ENCODE assay signal across 1 cellular context in the genomic region with DNA sequence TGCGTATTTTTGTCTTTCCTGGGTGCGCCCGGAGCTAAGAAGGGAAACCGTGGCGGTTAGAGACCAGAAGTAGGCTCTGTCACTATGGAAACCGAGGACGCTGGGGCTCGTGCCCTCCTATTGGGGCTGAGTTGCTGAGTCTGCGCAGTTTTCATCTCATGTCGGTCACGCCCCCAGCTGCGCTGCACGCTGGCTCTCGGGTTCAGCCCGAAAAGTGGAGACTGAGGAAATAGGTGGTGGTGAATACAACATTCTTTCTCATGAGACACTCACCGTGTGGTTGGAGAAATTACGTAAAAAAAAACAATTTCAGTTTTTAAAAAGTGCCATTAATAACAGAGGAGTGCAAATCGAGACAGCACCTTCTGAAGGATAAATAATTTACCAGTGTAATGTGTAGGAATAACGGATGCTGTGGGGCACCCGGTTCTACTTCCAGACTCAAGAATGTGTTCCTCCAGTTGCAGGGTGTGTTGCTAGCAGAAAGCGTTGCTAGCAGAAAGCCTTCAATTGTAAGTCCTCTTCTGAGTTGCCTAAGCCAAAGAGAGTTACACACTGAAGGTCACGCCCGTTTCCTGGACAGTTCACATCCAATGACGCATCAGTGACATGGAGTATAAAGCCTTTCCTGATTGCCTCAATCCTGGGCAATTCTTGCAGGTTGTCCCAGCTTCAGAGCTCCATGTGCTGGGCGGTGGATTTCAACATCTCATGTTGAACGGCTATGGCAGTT.
TF ChIP-seq lines count a peak whose summit lies in the region.

No MANE protein-coding gene starts in this region.

TF ChIP-seq in IMR-90, 13 proteins besides CTCF, POLR2A, EP300 and RAD21 (continued from another document):
- TF ChIP-seq, protein P1, sequence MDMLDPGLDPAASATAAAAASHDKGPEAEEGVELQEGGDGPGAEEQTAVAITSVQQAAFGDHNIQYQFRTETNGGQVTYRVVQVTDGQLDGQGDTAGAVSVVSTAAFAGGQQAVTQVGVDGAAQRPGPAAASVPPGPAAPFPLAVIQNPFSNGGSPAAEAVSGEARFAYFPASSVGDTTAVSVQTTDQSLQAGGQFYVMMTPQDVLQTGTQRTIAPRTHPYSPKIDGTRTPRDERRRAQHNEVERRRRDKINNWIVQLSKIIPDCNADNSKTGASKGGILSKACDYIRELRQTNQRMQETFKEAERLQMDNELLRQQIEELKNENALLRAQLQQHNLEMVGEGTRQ (IDR thresholded peaks at IDR 0.05; ENCODE audit: low read depth, low read length), result peak; percentile 62
- TF ChIP-seq MXI1 (IDR thresholded peaks at IDR 0.05; ENCODE audit: borderline replicate concordance, low read depth, low read length) (peak; percentile 97), MAFK (IDR thresholded peaks at IDR 0.05; ENCODE audit: low read depth, low read length) (0 out of 2 replicates have a peak, but pooled peaks have one; percentile 4), CEBPB (IDR thresholded peaks at IDR 0.05; ENCODE audit: low read depth, low read length) (peak; percentile 90)
